In the genomic region with DNA sequence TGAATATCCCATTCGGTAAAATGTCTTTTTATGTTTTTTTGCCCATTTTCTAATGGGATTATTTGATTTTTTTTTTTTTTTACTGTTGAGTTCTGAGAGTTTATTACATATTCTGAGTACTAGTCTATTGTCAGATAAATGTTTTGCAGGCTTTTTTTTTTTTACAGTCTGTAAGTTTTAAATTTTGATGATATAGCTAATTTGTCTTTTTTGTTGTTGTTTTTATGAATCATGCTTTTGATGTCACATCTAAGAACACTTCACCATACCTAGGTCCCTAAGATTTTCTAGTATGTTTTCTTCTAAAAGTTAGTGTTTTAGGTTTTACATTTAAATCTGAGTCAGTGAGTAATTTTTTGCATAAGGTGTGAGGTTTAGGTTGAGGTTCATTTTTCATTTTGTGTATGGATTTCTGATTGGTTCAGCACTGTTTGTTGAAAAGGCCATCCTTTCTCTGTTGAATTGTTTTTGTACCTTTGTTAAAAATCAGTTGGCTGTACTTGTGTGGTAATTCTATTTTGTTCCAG, we compare ENCODE assay signal across 19 cellular contexts. TPM values are rescaled to one million over a fixed set of nuclear protein-coding genes. Genes with fewer than 3 reads are reported as not detected.
DNase-seq lines count a peak whose midpoint lies in the region; ATAC-seq and TF ChIP-seq lines count a peak whose summit lies in the region.
"Had no signal": no experiment of that assay in that cellular context is flagged by ENCODE, and none has a peak within 500 bp of the region (broad histone marks: within the 10 kb centered on the region; RNA-seq: fewer than 3 reads in every experiment).

No MANE protein-coding gene starts in this region.

- no peak overlapping the region for H3K4me2 ChIP-seq in GM23338
- H3K4me2 ChIP-seq: BLaER1, PC-9 had no signal

- no peak overlapping the region for H3K4me3 Mint-ChIP-seq in activated CD4-positive, alpha-beta T cell treated with anti-CD3 and anti-CD28 coated beads for 36 hours
- peak overlapping the region; percentile 7; the same call in 1 of the 3 replicates for H3K4me3 Mint-ChIP-seq in GM23338
- no peak overlapping the region for H3K4me3 Mint-ChIP-seq in central memory CD8-positive, alpha-beta T cell
- peak overlapping the region in 3 of 10 donors; percentile 10 to 24 (median 21) for H3K4me3 Mint-ChIP-seq in naive thymus-derived CD8-positive, alpha-beta T cell

- CTCF ChIA-PET in activated CD4-positive, alpha-beta T cell treated with anti-CD3 and anti-CD28 coated beads for 36 hours (lab: Charles Lee), result interaction anchor here (0.6 kb wide), 1 partner anchor 22 kb away, joined by 3 read pairs; no protein-coding TSS in a partner anchor

- H3K79me2 ChIP-seq in GM23338 (replicated peaks; ENCODE audit: insufficient read depth), result peaks cover 100% of the 10 kb centered on the region

- ATAC-seq in activated CD4-positive, alpha-beta T cell treated with anti-CD3 and anti-CD28 coated beads for 36 hours, result peak; percentile 16
- ATAC-seq in GM23338 (no peak), HG03045 (IDR thresholded peaks at IDR 0.05; ENCODE audit: unreplicated experiment) (no peak), HG02884 (IDR thresholded peaks at IDR 0.05; ENCODE audit: unreplicated experiment) (no peak)
- no peak for ATAC-seq in central memory CD8-positive, alpha-beta T cell (replicated peaks; ENCODE audit: extremely low read depth, poor library complexity, severe bottlenecking)
- ATAC-seq in naive thymus-derived CD8-positive, alpha-beta T cell, result no peak
- ATAC-seq: HCT116 had no signal

- peaks cover 4% of the 10 kb centered on the region; the same call in 1 of the 2 replicates for H4K20me1 ChIP-seq in GM23338 (replicated peaks; ENCODE audit: insufficient read depth)

- H3K36me3 ChIP-seq in GM23338 (ENCODE audit: insufficient read depth), result no peaks in the 10 kb centered on the region

- no peaks in the 10 kb centered on the region for H3K27me3 ChIP-seq in GM23338 (ENCODE audit: insufficient read depth)
- H3K27me3 ChIP-seq: BLaER1 had no signal

- no peaks in the 10 kb centered on the region for H3F3A ChIP-seq in GM23338 (replicated peaks; ENCODE audit: low read depth)

- H3K9me3 Mint-ChIP-seq in activated CD4-positive, alpha-beta T cell treated with anti-CD3 and anti-CD28 coated beads for 36 hours (ENCODE audit: low read depth), result peaks cover 6% of the 10 kb centered on the region
- H3K9me3 Mint-ChIP-seq in GM23338, result peaks cover 17% of the 10 kb centered on the region
- H3K9me3 Mint-ChIP-seq in central memory CD8-positive, alpha-beta T cell, result peaks cover 4% of the 10 kb centered on the region
- H3K9me3 Mint-ChIP-seq in naive thymus-derived CD8-positive, alpha-beta T cell, result peaks cover 0 to 16% (median 2%) of the 10 kb centered on the region in 9 donors

- DNase-seq in activated CD4-positive, alpha-beta T cell treated with anti-CD3 and anti-CD28 coated beads for 36 hours, result no peak
- DNase-seq in activated CD4-positive, alpha-beta T cell treated with anti-CD3 and anti-CD28 coated beads for 4 hours, result no peak
- DNase-seq in GM23338 (ENCODE audit: low spot score) (no peak), NCI-H1417 treated with DMSO at 0.1 percent for 48 hours (lab: John Stamatoyannopoulos, UW) (no peak)
- DNase-seq in central memory CD8-positive, alpha-beta T cell (ENCODE audit: low spot score in 2 of 2), result no peak
- no peak for DNase-seq in naive thymus-derived CD8-positive, alpha-beta T cell
- DNase-seq: DMS 273 treated with DMSO at 0.1 percent for 48 hours, KBM-7, NCI-H1092, NCI-H1694 treated with DMSO at 0.1 percent for 48 hours, NCI-H345, NCI-H69 had no signal

- no peak overlapping the region for H3K27ac ChIP-seq in GM23338 (ENCODE audit: low read depth)
- H3K27ac ChIP-seq: 22Rv1, BLaER1, PC-9, SK-N-MC had no signal

- H3K27ac Mint-ChIP-seq in activated CD4-positive, alpha-beta T cell treated with anti-CD3 and anti-CD28 coated beads for 36 hours, result no peak overlapping the region
- H3K27ac Mint-ChIP-seq in GM23338, result peak overlapping the region; percentile 90
- peak overlapping the region; percentile 53 for H3K27ac Mint-ChIP-seq in central memory CD8-positive, alpha-beta T cell (ENCODE audit: low read depth)
- peak overlapping the region in 6 of 10 donors; percentile 1 to 67 (median 45) for H3K27ac Mint-ChIP-seq in naive thymus-derived CD8-positive, alpha-beta T cell

- no peak for TF ChIP-seq CTCF in GM23338 (conservative IDR thresholded peaks at IDR 0.05; ENCODE audit: low read depth in 2 of 2)

- H2AFZ ChIP-seq in GM23338, result no peak overlapping the region
- H2AFZ ChIP-seq: PC-9 had no signal

- intact Hi-C loops in activated CD4-positive, alpha-beta T cell treated with anti-CD3 and anti-CD28 coated beads for 36 hours (cut with DNase I, micrococcal nuclease), result no loop called here

- POLR2A ChIA-PET in activated CD4-positive, alpha-beta T cell treated with anti-CD3 and anti-CD28 coated beads for 36 hours (lab: Charles Lee), result no interaction called here
- POLR2A ChIA-PET in naive thymus-derived CD8-positive, alpha-beta T cell (lab: Charles Lee), result no interaction called here

- H3K4me1 Mint-ChIP-seq in activated CD4-positive, alpha-beta T cell treated with anti-CD3 and anti-CD28 coated beads for 36 hours, result peaks cover 48% of the 10 kb centered on the region
- peaks cover 77% of the 10 kb centered on the region for H3K4me1 Mint-ChIP-seq in GM23338
- peaks cover 69% of the 10 kb centered on the region for H3K4me1 Mint-ChIP-seq in central memory CD8-positive, alpha-beta T cell
- peaks cover 25 to 90% (median 69%) of the 10 kb centered on the region in 4 donors for H3K4me1 Mint-ChIP-seq in naive thymus-derived CD8-positive, alpha-beta T cell

- no peaks in the 10 kb centered on the region for H3K27me3 Mint-ChIP-seq in activated CD4-positive, alpha-beta T cell treated with anti-CD3 and anti-CD28 coated beads for 36 hours
- peaks cover 9% of the 10 kb centered on the region for H3K27me3 Mint-ChIP-seq in GM23338 (ENCODE audit: insufficient read depth, low read depth, poor library complexity)
- no peaks in the 10 kb centered on the region for H3K27me3 Mint-ChIP-seq in central memory CD8-positive, alpha-beta T cell
- no peaks in the 10 kb centered on the region for H3K27me3 Mint-ChIP-seq in naive thymus-derived CD8-positive, alpha-beta T cell

- no peaks in the 10 kb centered on the region for H3K9me2 ChIP-seq in GM23338 (ENCODE audit: insufficient read depth)

- H3K36me3 Mint-ChIP-seq in activated CD4-positive, alpha-beta T cell treated with anti-CD3 and anti-CD28 coated beads for 36 hours (ENCODE audit: low read depth), result peaks cover 15% of the 10 kb centered on the region
- H3K36me3 Mint-ChIP-seq in GM23338 (ENCODE audit: low read depth), result peaks cover 23% of the 10 kb centered on the region
- H3K36me3 Mint-ChIP-seq in central memory CD8-positive, alpha-beta T cell (ENCODE audit: insufficient read depth), result peaks cover 1% of the 10 kb centered on the region
- peaks cover 0 to 18% (median 0%) of the 10 kb centered on the region in 3 donors for H3K36me3 Mint-ChIP-seq in naive thymus-derived CD8-positive, alpha-beta T cell

- H3K4me3 ChIP-seq in GM23338, result no peak overlapping the region
- H3K4me3 ChIP-seq: BLaER1, PC-9, SK-N-MC had no signal

- peaks cover 42% of the 10 kb centered on the region for H3K4me1 ChIP-seq in GM23338 (ENCODE audit: insufficient read depth)
- H3K4me1 ChIP-seq: BLaER1 had no signal

TF ChIP-seq in GM23338, 12 proteins besides CTCF, POLR2A, EP300 and RAD21 (continues in another document):
- TF ChIP-seq POLR2AphosphoS5 (IDR thresholded peaks at IDR 0.05; ENCODE audit: low read depth), result no peak
- no peak for TF ChIP-seq ZNF114 (CRISPR knock-in tag; IDR thresholded peaks at IDR 0.05)
- no peak for TF ChIP-seq NANOG (IDR thresholded peaks at IDR 0.05; ENCODE audit: borderline replicate concordance)
- TF ChIP-seq STAT1 (IDR thresholded peaks at IDR 0.05; ENCODE audit: unreplicated experiment), result no peak
- TF ChIP-seq, protein P1, sequence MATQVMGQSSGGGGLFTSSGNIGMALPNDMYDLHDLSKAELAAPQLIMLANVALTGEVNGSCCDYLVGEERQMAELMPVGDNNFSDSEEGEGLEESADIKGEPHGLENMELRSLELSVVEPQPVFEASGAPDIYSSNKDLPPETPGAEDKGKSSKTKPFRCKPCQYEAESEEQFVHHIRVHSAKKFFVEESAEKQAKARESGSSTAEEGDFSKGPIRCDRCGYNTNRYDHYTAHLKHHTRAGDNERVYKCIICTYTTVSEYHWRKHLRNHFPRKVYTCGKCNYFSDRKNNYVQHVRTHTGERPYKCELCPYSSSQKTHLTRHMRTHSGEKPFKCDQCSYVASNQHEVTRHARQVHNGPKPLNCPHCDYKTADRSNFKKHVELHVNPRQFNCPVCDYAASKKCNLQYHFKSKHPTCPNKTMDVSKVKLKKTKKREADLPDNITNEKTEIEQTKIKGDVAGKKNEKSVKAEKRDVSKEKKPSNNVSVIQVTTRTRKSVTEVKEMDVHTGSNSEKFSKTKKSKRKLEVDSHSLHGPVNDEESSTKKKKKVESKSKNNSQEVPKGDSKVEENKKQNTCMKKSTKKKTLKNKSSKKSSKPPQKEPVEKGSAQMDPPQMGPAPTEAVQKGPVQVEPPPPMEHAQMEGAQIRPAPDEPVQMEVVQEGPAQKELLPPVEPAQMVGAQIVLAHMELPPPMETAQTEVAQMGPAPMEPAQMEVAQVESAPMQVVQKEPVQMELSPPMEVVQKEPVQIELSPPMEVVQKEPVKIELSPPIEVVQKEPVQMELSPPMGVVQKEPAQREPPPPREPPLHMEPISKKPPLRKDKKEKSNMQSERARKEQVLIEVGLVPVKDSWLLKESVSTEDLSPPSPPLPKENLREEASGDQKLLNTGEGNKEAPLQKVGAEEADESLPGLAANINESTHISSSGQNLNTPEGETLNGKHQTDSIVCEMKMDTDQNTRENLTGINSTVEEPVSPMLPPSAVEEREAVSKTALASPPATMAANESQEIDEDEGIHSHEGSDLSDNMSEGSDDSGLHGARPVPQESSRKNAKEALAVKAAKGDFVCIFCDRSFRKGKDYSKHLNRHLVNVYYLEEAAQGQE (IDR thresholded peaks at IDR 0.05; ENCODE audit: unreplicated experiment), result no peak
- TF ChIP-seq EZH2 (IDR thresholded peaks at IDR 0.05; ENCODE audit: low read depth, unreplicated experiment), result no peak
- TF ChIP-seq ETS1 (IDR thresholded peaks at IDR 0.05), result no peak

RNA-seq across cellular contexts. Expression of gene PTPN4, which starts 40.7 kb away (rescaled TPM):
- total RNA-seq in activated CD4-positive, alpha-beta T cell treated with anti-CD3 and anti-CD28 coated beads for 36 hours, result 10 to 100 TPM; 32.4 to 38.0 TPM
- total RNA-seq in GM23338 (2014; rRNA removed; shearing (Covaris generic)), result 89.4 and 90.4 TPM in 2 replicates
- polyA plus RNA-seq in GM23338 (2016; fragmentation: Nextera tagmentation; extraction: Ambion mirVana), result 25.1 and 41.6 TPM in 2 replicates
- 100 to 1,000 TPM; 120 to 124 TPM for total RNA-seq in naive thymus-derived CD8-positive, alpha-beta T cell
- polyA plus RNA-seq in naive thymus-derived CD8-positive, alpha-beta T cell, result 100 to 1,000 TPM in 1 of 3 donors, 10 to 100 TPM in 2; 79.4 to 111 (median 93.0) TPM
